In the genomic region with DNA sequence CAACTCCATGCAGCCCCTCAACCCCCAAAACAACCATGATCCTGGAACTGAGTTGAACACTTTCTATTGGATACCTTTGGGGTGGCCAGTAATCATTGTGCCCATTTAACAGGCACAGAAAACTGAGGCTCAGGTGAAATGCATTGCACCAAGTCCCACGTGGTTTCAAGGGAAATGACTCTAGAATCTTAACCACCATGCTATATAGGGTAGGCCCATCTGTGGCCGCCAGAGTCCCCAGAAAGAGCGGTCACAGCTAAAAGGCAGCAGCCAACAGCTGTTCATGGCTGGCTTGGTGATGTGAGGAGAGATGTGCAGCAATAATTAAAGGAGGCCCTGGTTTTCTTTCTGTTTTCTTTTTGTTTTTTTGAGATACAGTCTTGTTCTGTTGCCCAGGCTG, we compare ENCODE assay signal across 19 cellular contexts. TPM values are rescaled to one million over a fixed set of nuclear protein-coding genes. Genes with fewer than 3 reads are reported as not detected.
DNase-seq lines count a peak whose midpoint lies in the region; TF ChIP-seq lines count a peak whose summit lies in the region.
"Had no signal": no experiment of that assay in that cellular context is flagged by ENCODE, and none has a peak within 500 bp of the region (broad histone marks: within the 10 kb centered on the region; RNA-seq: fewer than 3 reads in every experiment).

No MANE protein-coding gene starts in this region.

- H3K4me1 ChIP-seq in muscle layer of colon (ENCODE audit: insufficient read depth, low read length), result peaks cover 19% of the 10 kb centered on the region

- peak overlapping the region; percentile 30 to 66 for H3K4me3 ChIP-seq in muscle layer of colon (ENCODE audit: low read depth in 1 of 2, low read length in 2 of 2)
- H3K4me3 ChIP-seq: GM23338, left lung had no signal

- DNase-seq in GM10266 (ENCODE audit: extremely low spot score), result peak; percentile 39
- DNase-seq in NAMALWA (ENCODE audit: low spot score), result peak; percentile 76
- no peak for DNase-seq in SHP77 treated with DMSO at 0.1 percent for 48 hours (lab: John Stamatoyannopoulos, UW)
- no peak for DNase-seq in cardiac septum (ENCODE audit: low spot score)
- no peak for DNase-seq in DMS153 treated with DMSO at 0.1 percent for 48 hours (lab: John Stamatoyannopoulos, UW; ENCODE audit: unreplicated experiment)
- DNase-seq: activated naive CD8-positive, alpha-beta T cell treated with anti-CD3 and anti-CD28 coated beads, Interleukin-2, amount 50 U/mL, for 24 hours; dorsolateral prefrontal cortex; GF-D8; left lung; NCI-H1436; NCI-H2171 treated with DMSO at 0.1 percent for 48 hours; NCI-H82; right cardiac atrium; stimulated activated naive B cell treated with anti-CD40 and anti-IgM and Interleukin-4, amounts not matched to agents 10 μg/mL and 1 μg/mL and 100 μg/mL, for 72 hours; T-helper 9 cell had no signal

- intact Hi-C loops in cardiac septum (cut with DNase I), result no loop called here

- H3K27ac ChIP-seq in muscle layer of colon (ENCODE audit: low read depth, low read length), result peak overlapping the region; percentile 75
- H3K27ac ChIP-seq: C4-2B, dorsolateral prefrontal cortex, left lung had no signal

- peaks cover 34% of the 10 kb centered on the region for H3K36me3 ChIP-seq in muscle layer of colon (ENCODE audit: insufficient read depth, low read length)
- H3K36me3 ChIP-seq: left lung had no signal

- H3K9ac ChIP-seq in muscle layer of colon (ENCODE audit: low read length), result peak overlapping the region; percentile 81

- H3K27me3 ChIP-seq in muscle layer of colon (ENCODE audit: control insufficient read depth in 1 of 2, insufficient read depth in 2 of 2, low read length in 2 of 2), result no peaks in the 10 kb centered on the region

- no peaks in the 10 kb centered on the region for H3K9me3 ChIP-seq in muscle layer of colon (ENCODE audit: low read length)
- H3K9me3 ChIP-seq: left lung had no signal

- no peak for TF ChIP-seq CTCF in GM10266 (IDR thresholded peaks at IDR 0.05; ENCODE audit: control insufficient read depth, insufficient read depth, low read depth, missing control alignments)

RNA-seq across cellular contexts. Expression of a gene that starts 2.6 kb away (rescaled TPM):
- total RNA-seq in cardiac septum, result 236 TPM
- total RNA-seq: activated T-helper 17 cell treated with anti-CD3 and anti-CD28 coated beads, Interleukin-2, amount 50 U/mL, for 72 hours had no signal

RNA-seq across cellular contexts. Expression of a gene that starts 12.3 kb away (rescaled TPM):
- 92.9 TPM for total RNA-seq in cardiac septum

RNA-seq across cellular contexts. Expression of a gene that starts 17.8 kb away (rescaled TPM):
- total RNA-seq in cardiac septum, result 32.1 TPM

RNA-seq across cellular contexts. Expression of a gene that starts 35.6 kb away (rescaled TPM):
- 5.3 TPM for total RNA-seq in cardiac septum

RNA-seq across cellular contexts. Expression of a gene that starts 36.2 kb away (rescaled TPM):
- total RNA-seq in cardiac septum, result 1.5 TPM

Comparison
In these comparisons a context has a peak if more than half of its experiments do, and no peak if none do; other contexts are left out.
1. DNase-seq: peak in GM10266 (single experiment) and NAMALWA (single experiment); none in SHP77 treated with DMSO at 0.1 percent for 48 hours (single experiment), cardiac septum (single experiment) and DMS153 treated with DMSO at 0.1 percent for 48 hours (single experiment).